Comparison of ENCODE assay signal across 1 cellular context in the genomic region with DNA sequence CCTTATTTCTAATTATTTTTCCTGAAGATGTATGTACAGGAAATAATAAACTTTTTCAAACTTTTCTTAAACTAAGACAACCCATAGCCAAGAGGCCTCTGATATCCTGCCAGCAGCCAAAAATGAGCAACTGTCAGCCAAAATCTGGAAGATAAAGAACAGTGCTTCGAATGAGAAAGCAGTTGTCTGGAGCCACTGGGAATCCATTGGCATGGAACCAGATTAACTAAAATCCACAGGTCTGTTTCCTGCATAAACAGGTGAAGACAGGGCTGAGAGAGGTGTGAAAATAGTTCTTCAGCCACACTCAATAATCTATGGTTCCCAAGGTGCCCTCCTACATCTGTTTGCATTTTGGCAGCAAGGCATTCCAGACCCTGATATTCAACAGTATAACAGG.
A peak's percentile ranks its signal among the peaks of the same experiment; 100 is the strongest.
TF ChIP-seq lines count a peak whose summit lies in the region.

No MANE protein-coding gene starts in this region.

TF ChIP-seq in H1, 55 proteins besides CTCF, POLR2A, EP300 and RAD21 (continued from another document):
- TF ChIP-seq GABPA (IDR thresholded peaks at IDR 0.05; ENCODE audit: borderline replicate concordance, insufficient read depth, low read length) (no peak), CHD2 (IDR thresholded peaks at IDR 0.05; ENCODE audit: low read length) (no peak), NRF1 (IDR thresholded peaks at IDR 0.05; ENCODE audit: low read depth, low read length) (no peak), TCF12 (IDR thresholded peaks at IDR 0.05; ENCODE audit: low read depth, low read length) (peak; percentile 32; the same call in 1 of the 2 replicates), BACH1 (IDR thresholded peaks at IDR 0.05; ENCODE audit: low read length) (no peak)
- TF ChIP-seq, protein P1, sequence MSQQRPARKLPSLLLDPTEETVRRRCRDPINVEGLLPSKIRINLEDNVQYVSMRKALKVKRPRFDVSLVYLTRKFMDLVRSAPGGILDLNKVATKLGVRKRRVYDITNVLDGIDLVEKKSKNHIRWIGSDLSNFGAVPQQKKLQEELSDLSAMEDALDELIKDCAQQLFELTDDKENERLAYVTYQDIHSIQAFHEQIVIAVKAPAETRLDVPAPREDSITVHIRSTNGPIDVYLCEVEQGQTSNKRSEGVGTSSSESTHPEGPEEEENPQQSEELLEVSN (IDR thresholded peaks at IDR 0.05), result peak; percentile 66
TF ChIP-seq in H1: peak in this region for 5.
